In genomic region chr15:88454867-88455810, GRCh38 we compare ENCODE assay signal across 8 cellular contexts. TPM values are rescaled to one million over a fixed set of nuclear protein-coding genes. Genes with fewer than 3 reads are reported as not detected.
A peak's percentile ranks its signal among the peaks of the same experiment; 100 is the strongest.
DNase-seq lines count a peak whose midpoint lies in the region; ATAC-seq and TF ChIP-seq lines count a peak whose summit lies in the region.

No MANE protein-coding gene starts in this region.

- H3K27ac Mint-ChIP-seq in T-helper 17 cell, result peak overlapping the region; percentile 72

- no peaks in the 10 kb centered on the region for H3K9me3 ChIP-seq in T-helper 17 cell (ENCODE audit: control insufficient read depth, low read length, poor library complexity, severe bottlenecking)

- DNase-seq in AG09319 (ENCODE audit: extremely low read depth, low read depth) (peak; percentile 22), NCI-H1417 (lab: John Stamatoyannopoulos, UW) (peak; percentile 65 to 79 (median 76)), T-helper 17 cell (peak in 1 of 3 donors; percentile 25), cerebellar cortex (ENCODE audit: low spot score) (peak; percentile 76), left lobe of liver (ENCODE audit: low spot score) (peak; percentile 49)
- DNase-seq in stimulated activated CD8-positive, alpha-beta memory T cell treated with anti-CD3 and anti-CD28 coated beads, Interleukin-4, amount 100 ng/mL, for 24 hours (ENCODE audit: low read depth), result peak; percentile 22

- no peak overlapping the region for H3K4me3 Mint-ChIP-seq in T-helper 17 cell

- H3K36me3 Mint-ChIP-seq in T-helper 17 cell (ENCODE audit: low read depth), result no peaks in the 10 kb centered on the region

- ATAC-seq in GM18511 (IDR thresholded peaks at IDR 0.05; ENCODE audit: unreplicated experiment), result peak; percentile 89
- peak; percentile 85 for ATAC-seq in HG02885 (IDR thresholded peaks at IDR 0.05; ENCODE audit: poor library complexity, unreplicated experiment)
- ATAC-seq in T-helper 17 cell, result peak; percentile 88
- ATAC-seq in left lobe of liver, result peak; percentile 94

- peak; percentile 79 for TF ChIP-seq CTCF in AG09319 (IDR thresholded peaks at IDR 0.05; ENCODE audit: low read depth, low read length)

- H3K27me3 Mint-ChIP-seq in T-helper 17 cell, result peaks cover 7% of the 10 kb centered on the region

- H3K4me1 Mint-ChIP-seq in T-helper 17 cell, result peaks cover 4% of the 10 kb centered on the region

RNA-seq across cellular contexts. Expression of gene MRPL46, which starts 12.0 kb away (rescaled TPM):
- 10 to 100 TPM; 11.7 to 12.5 TPM for total RNA-seq in T-helper 17 cell
- 35.1 TPM for total RNA-seq in left lobe of liver

RNA-seq across cellular contexts. Expression of gene MRPS11, which starts 12.4 kb away (rescaled TPM):
- 10 to 100 TPM; 18.6 to 19.3 TPM for total RNA-seq in T-helper 17 cell
- 34.5 TPM for total RNA-seq in left lobe of liver
